ENCODE assay signal across 16 cellular contexts in the genomic region with DNA sequence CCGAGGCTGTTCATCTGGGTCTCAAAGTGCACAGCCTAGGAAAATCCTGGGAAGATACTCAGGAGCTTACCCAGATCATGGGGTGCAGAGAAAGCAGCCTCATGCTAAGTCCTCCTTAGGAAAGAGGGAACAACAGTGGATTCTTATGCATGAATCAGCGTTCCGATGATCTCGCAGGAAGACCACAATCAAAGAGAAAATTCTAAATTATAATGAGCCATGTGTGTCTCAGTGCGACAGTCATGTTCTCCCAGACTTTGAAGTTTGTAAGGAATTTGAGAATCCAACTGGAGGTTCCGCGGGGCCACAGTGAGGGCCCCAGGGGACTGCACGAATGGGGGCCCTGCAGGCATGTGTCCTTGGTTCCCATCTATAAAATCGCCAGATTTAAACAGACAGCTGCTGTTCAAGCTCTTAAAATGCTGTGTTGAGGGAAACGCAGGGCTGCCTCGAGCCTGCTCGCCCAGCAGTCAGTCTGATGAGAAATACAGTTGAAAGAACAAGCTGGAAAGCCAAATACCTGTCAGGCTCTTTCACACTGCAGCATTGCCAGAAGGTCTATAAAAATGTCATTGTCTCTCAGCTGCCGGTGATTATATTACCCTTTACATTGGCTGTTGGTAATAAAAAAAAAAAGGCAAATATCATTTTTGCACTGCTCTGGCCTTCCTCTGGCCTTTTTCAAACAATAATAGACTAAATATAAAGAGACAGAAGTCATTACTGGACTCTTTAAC.
DNase-seq lines count a peak whose midpoint lies in the region; TF ChIP-seq lines count a peak whose summit lies in the region.
"Had no signal": no experiment of that assay in that cellular context is flagged by ENCODE, and none has a peak within 500 bp of the region (broad histone marks: within the 10 kb centered on the region; RNA-seq: fewer than 3 reads in every experiment).

No MANE protein-coding gene starts in this region.

- TF ChIP-seq CTCF in brain microvascular endothelial cell (IDR thresholded peaks at IDR 0.05; ENCODE audit: low read depth, low read length, missing control alignments) = no peak
- TF ChIP-seq CTCF in BE2C (IDR thresholded peaks at IDR 0.05; ENCODE audit: low read depth, low read length) = no peak

- H3K9me3 ChIP-seq in GM23248 (ENCODE audit: low read depth) (no peaks in the 10 kb centered on the region), BE2C (no peaks in the 10 kb centered on the region)
- H3K9me3 ChIP-seq: uterus had no signal

- peak overlapping the region; percentile 24 for H2AFZ ChIP-seq in GM23248

- WGBS in GM23248 (ENCODE audit: low coverage in 1 of 2, low lambda C conversion rate in 2 of 2, missing lambda C conversion rate in 2 of 2), 2 experiments = 21 to 22% methylated on average over 13 of the region's 13 CpGs

- H3K9me2 ChIP-seq in GM23248 (ENCODE audit: insufficient read depth) = no peaks in the 10 kb centered on the region

- H3K36me3 ChIP-seq in GM23248 (ENCODE audit: low read depth) (no peaks in the 10 kb centered on the region), brain microvascular endothelial cell (replicated peaks) (no peaks in the 10 kb centered on the region), BE2C (no peaks in the 10 kb centered on the region)
- H3K36me3 ChIP-seq: breast epithelium, uterus had no signal

- H3K4me2 ChIP-seq in GM23248 (ENCODE audit: unreplicated experiment) = peak overlapping the region; percentile 34

- in situ Hi-C loops in GM23248 (cut with MboI) (no loop called here), brain microvascular endothelial cell (cut with HindIII; ENCODE audit: low pct_ligation_motif_present, low sequenced_read_pairs) (no loop called here)

- peak; percentile 38 for DNase-seq in AG08395 (ENCODE audit: low spot score)
- DNase-seq in GM23248 = peak; percentile 53
- no peak for DNase-seq in brain microvascular endothelial cell
- DNase-seq in left kidney (ENCODE audit: low read depth, low spot score) = peak; percentile 63
- no peak for DNase-seq in C1 segment of cervical spinal cord (lab: John Stamatoyannopoulos, UW)
- no peak for DNase-seq in BE2C
- no peak for DNase-seq in HuH-7 (ENCODE audit: low spot score)
- DNase-seq in D341Med (ENCODE audit: low spot score) = no peak
- DNase-seq: activated T-cell treated with anti-CD3 and anti-CD28 coated beads, Interleukin-2, amount 50 U/mL, for 24 hours; Calu3; effector CD4-positive, alpha-beta T cell; natural killer cell; NCI-H2029 treated with DMSO at 0.1 percent for 48 hours; NCI-H524 treated with DMSO at 0.1 percent for 48 hours; uterus had no signal

- no peaks in the 10 kb centered on the region for H3K27me3 ChIP-seq in GM23248 (replicated peaks; ENCODE audit: insufficient read depth)
- H3K27me3 ChIP-seq in brain microvascular endothelial cell (replicated peaks) = no peaks in the 10 kb centered on the region
- no peaks in the 10 kb centered on the region for H3K27me3 ChIP-seq in BE2C
- H3K27me3 ChIP-seq: breast epithelium, uterus had no signal

- no peaks in the 10 kb centered on the region for H3K4me1 ChIP-seq in GM23248 (ENCODE audit: insufficient read depth)
- H3K4me1 ChIP-seq in BE2C = no peaks in the 10 kb centered on the region
- H3K4me1 ChIP-seq: breast epithelium, uterus had no signal

- H3K27ac ChIP-seq in GM23248 = no peak overlapping the region
- no peak overlapping the region for H3K27ac ChIP-seq in brain microvascular endothelial cell
- H3K27ac ChIP-seq: breast epithelium, uterus had no signal

- H3K79me2 ChIP-seq in GM23248 (ENCODE audit: insufficient read depth) = no peaks in the 10 kb centered on the region

- H3K4me3 ChIP-seq in GM23248 (no peak overlapping the region), brain microvascular endothelial cell (ENCODE audit: low read depth, low read length) (peak overlapping the region; percentile 5), BE2C (ENCODE audit: low read depth, low read length) (no peak overlapping the region)
- H3K4me3 ChIP-seq: breast epithelium, uterus had no signal

- H3K9ac ChIP-seq in GM23248 = 0 out of 2 replicates have a peak overlapping the region, but pooled peaks have one; percentile 15

- H4K20me1 ChIP-seq in GM23248 (ENCODE audit: insufficient read depth) = no peaks in the 10 kb centered on the region

- H3F3A ChIP-seq in GM23248 (ENCODE audit: insufficient read depth) = no peaks in the 10 kb centered on the region

Comparison
In these comparisons a context has a peak if more than half of its experiments do, and no peak if none do; other contexts are left out.
1. DNase-seq: peak in AG08395 (single experiment), GM23248 (single experiment) and left kidney (single experiment); none in brain microvascular endothelial cell (single experiment), C1 segment of cervical spinal cord (0 of 14), BE2C (single experiment), HuH-7 (single experiment) and D341Med (single experiment).